Comparison of ENCODE assay signal across 8 cellular contexts in genomic region chr2:38508311-38509039, GRCh38.
DNase-seq lines count a peak whose midpoint lies in the region; ATAC-seq and TF ChIP-seq lines count a peak whose summit lies in the region.

No MANE protein-coding gene starts in this region.

- no peaks in the 10 kb centered on the region for H4K20me1 ChIP-seq in HCT116 (ENCODE audit: insufficient read depth)

- RAD21 ChIA-PET in HCT116 (lab: Charles Lee; ENCODE audit: low non-redundant PET in 1 of 2, low total read pairs in 2 of 2, uncharacterized antibody in 2 of 2, unreplicated experiment in 2 of 2): interaction anchor here in 1 of 2 experiments (0.6 to 1.8 kb wide), 3 partner anchors 131 to 202 kb away, joined by 3 to 4 read pairs (median 3); no protein-coding TSS in a partner anchor

- POLR2A ChIA-PET in HCT116 (lab: Charles Lee): interaction anchor here (1.4 kb wide), 1 partner anchor 193 kb away, joined by 3 read pairs; no protein-coding TSS in a partner anchor

- H2AFZ ChIP-seq in HCT116 (ENCODE audit: low read depth, low read length, poor library complexity, severe bottlenecking): peak overlapping the region; percentile 72

- TF ChIP-seq POLR2A in HCT116 (IDR thresholded peaks at IDR 0.05; ENCODE audit: borderline replicate concordance, extremely low read depth, insufficient read depth, insufficient read length): no peak

- CTCF ChIA-PET in HCT116 (lab: Charles Lee): interaction anchor here (0.6 to 3.2 kb wide), 15 partner anchors 12 to 526 kb away, joined by 3 to 31 read pairs (median 4); no protein-coding TSS in a partner anchor

- no peak overlapping the region for H3K4me2 ChIP-seq in HCT116 (ENCODE audit: low read length)

- H3K9me2 ChIP-seq in HCT116 (ENCODE audit: insufficient read depth): no peaks in the 10 kb centered on the region

- H3K79me2 ChIP-seq in HCT116 (ENCODE audit: insufficient read depth, low read length): no peaks in the 10 kb centered on the region

- H3K36me3 ChIP-seq in HCT116 (ENCODE audit: control insufficient read depth in 1 of 2, insufficient read depth in 2 of 2, low read length in 2 of 2): no peaks in the 10 kb centered on the region

- intact Hi-C loops in HCT116 (cut with micrococcal nuclease): loop anchor here (1.0 to 10.0 kb wide), 2 partner anchors 193 to 614 kb away; no protein-coding TSS in a partner anchor

- H3K27me3 ChIP-seq in HCT116 (ENCODE audit: insufficient read depth, low read length): no peaks in the 10 kb centered on the region

- peak; percentile 81 for ATAC-seq in HCT116
- no peak for ATAC-seq in HG03571 (IDR thresholded peaks at IDR 0.05; ENCODE audit: unreplicated experiment)

- no peak overlapping the region for H3K9ac ChIP-seq in HCT116 (ENCODE audit: low read length)

- TF ChIP-seq RAD21 in HCT116 (IDR thresholded peaks at IDR 0.05; ENCODE audit: low read depth): peak; percentile 91

- peaks cover 8 to 17% of the 10 kb centered on the region in 2 experiments; a peak in 3 of 4 replicates for H3K4me1 ChIP-seq in HCT116 (ENCODE audit: control insufficient read depth in 1 of 2, insufficient read depth in 2 of 2, low read length in 2 of 2)

- H3K9me3 ChIP-seq in HCT116 (ENCODE audit: control insufficient read depth in 1 of 2, insufficient read depth in 1 of 2, low read depth in 1 of 2, low read length in 2 of 2): no peaks in the 10 kb centered on the region

- H3K27ac ChIP-seq in HCT116 (ENCODE audit: low read depth, low read length): no peak overlapping the region

- BruUV-seq in HCT116 (replicated peaks; lab: Mats Ljungman, UMichigan): no TSS peak

- no peak overlapping the region for H3K4me3 ChIP-seq in HCT116 (replicated peaks in 1 of 2; ENCODE audit: low read depth in 1 of 2, low read length in 2 of 2)

- TF ChIP-seq CTCF in HCT116 (IDR thresholded peaks at IDR 0.05 in 2 of 3, conservative IDR thresholded peaks at IDR 0.05 in 1 of 3; ENCODE audit: borderline replicate concordance in 1 of 3, insufficient read depth in 1 of 3, low read depth in 2 of 3, low read length in 2 of 3): peak; percentile 37 to 70 (median 69); a peak in 4 of 6 replicates

- DNase-seq in DMS114 treated with DMSO at 0.1 percent for 48 hours (lab: John Stamatoyannopoulos, UW; ENCODE audit: unreplicated experiment): peak; percentile 45
- peak; percentile 81 for DNase-seq in HCT116 (ENCODE audit: low read depth, low spot score)
- DNase-seq in NCI-H1930 (lab: John Stamatoyannopoulos, UW): peak; percentile 34 to 71
- DNase-seq in UCSD-AML1 (lab: John Stamatoyannopoulos, UW; ENCODE audit: unreplicated experiment): peak; percentile 73
- DNase-seq in brain pericyte (ENCODE audit: low read depth, low spot score): peak; percentile 58
- DNase-seq in iris pigment epithelial cell (ENCODE audit: low read depth): peak; percentile 86
- DNase-seq in stimulated activated CD4-positive, alpha-beta T cell treated with anti-CD3 and anti-CD28 coated beads, Interleukin-15, amount 100 ng/mL, for 48 hours (ENCODE audit: low read depth in 2 of 2): peak; percentile 71 to 77

TF ChIP-seq in HCT116, 20 proteins besides CTCF, POLR2A, EP300 and RAD21:
- TF ChIP-seq, protein P1, sequence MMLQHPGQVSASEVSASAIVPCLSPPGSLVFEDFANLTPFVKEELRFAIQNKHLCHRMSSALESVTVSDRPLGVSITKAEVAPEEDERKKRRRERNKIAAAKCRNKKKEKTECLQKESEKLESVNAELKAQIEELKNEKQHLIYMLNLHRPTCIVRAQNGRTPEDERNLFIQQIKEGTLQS (IDR thresholded peaks at IDR 0.05): no peak
- TF ChIP-seq CEBPB (IDR thresholded peaks at IDR 0.05; ENCODE audit: low read depth) (no peak), TCF7L2 (IDR thresholded peaks at IDR 0.05; ENCODE audit: borderline replicate concordance, extremely low read depth, insufficient read depth, insufficient read length) (peak; percentile 29), YY1 (IDR thresholded peaks at IDR 0.05; ENCODE audit: extremely low read depth, insufficient replicate concordance, low read depth, low read length) (no peak), ZNF274 (IDR thresholded peaks at IDR 0.05; ENCODE audit: low read depth, low read length) (no peak), JUND (IDR thresholded peaks at IDR 0.05) (no peak), ZBTB33 (IDR thresholded peaks at IDR 0.05; ENCODE audit: extremely low read depth, insufficient replicate concordance, low read length) (no peak), POLR2AphosphoS5 (IDR thresholded peaks at IDR 0.05; ENCODE audit: low read depth, low read length) (no peak), CBX3 (IDR thresholded peaks at IDR 0.05; ENCODE audit: low read depth) (no peak), SIN3A (IDR thresholded peaks at IDR 0.05; ENCODE audit: low read depth) (no peak), SRF (IDR thresholded peaks at IDR 0.05; ENCODE audit: low read depth) (no peak), MAX (IDR thresholded peaks at IDR 0.05) (peak; percentile 84), EZH2 (IDR thresholded peaks at IDR 0.05) (no peak), SP1 (IDR thresholded peaks at IDR 0.05; ENCODE audit: low read depth) (no peak), REST (IDR thresholded peaks at IDR 0.05; ENCODE audit: low read depth) (no peak), ZFX (IDR thresholded peaks at IDR 0.05) (peak; percentile 28; the same call in 1 of the 2 replicates), EZH2phosphoT487 (IDR thresholded peaks at IDR 0.05; ENCODE audit: borderline replicate concordance) (no peak), ELF1 (IDR thresholded peaks at IDR 0.05; ENCODE audit: borderline replicate concordance, low read depth) (no peak), EGR1 (IDR thresholded peaks at IDR 0.05; ENCODE audit: low read depth) (no peak)
